In genomic region chr4:91681544-91681943, GRCh38 we compare ENCODE assay signal across 26 cellular contexts.
"Had no signal": no experiment of that assay in that cellular context is flagged by ENCODE, and none has a peak within 500 bp of the region (broad histone marks: within the 10 kb centered on the region; RNA-seq: fewer than 3 reads in every experiment).

No MANE protein-coding gene starts in this region.

- DNase-seq: activated CD4-positive, alpha-beta T cell treated with anti-CD3 and anti-CD28 coated beads, Interleukin-2, amount 10 ng/mL, durations not matched to agents 24 days and 14 days; activated CD8-positive, alpha-beta memory T cell treated with anti-CD3 and anti-CD28 coated beads, Interleukin-2, amount 10 ng/mL, durations not matched to agents 7 days and 5 days; activated CD8-positive, alpha-beta T cell treated with anti-CD3 and anti-CD28 coated beads for 36 hours; activated gamma-delta T cell treated with Interleukin-2 at 50 U/mL for 16 hours; activated T-cell treated with anti-CD3 and anti-CD28 coated beads for 4 hours; aorta; cortex of kidney; erythroblast; glutamatergic neuron; hippocampal formation; left colon; mesenchymal stem cell; mucosa of descending colon; nephron progenitor cell; occipital lobe; right lobe of liver; stimulated activated CD4-positive, alpha-beta T cell treated with anti-CD3 and anti-CD28 coated beads, Interleukin-1b, Interleukin-23, amount 100 ng/mL, for 48 hours; substantia nigra; thyroid gland had no signal

- H3K4me3 Mint-ChIP-seq: activated CD4-positive, alpha-beta T cell treated with anti-CD3 and anti-CD28 coated beads, Interleukin-2, amount 10 ng/mL, durations not matched to agents 24 days and 14 days; activated CD8-positive, alpha-beta memory T cell treated with anti-CD3 and anti-CD28 coated beads, Interleukin-2, amount 10 ng/mL, durations not matched to agents 7 days and 5 days; activated CD8-positive, alpha-beta T cell treated with anti-CD3 and anti-CD28 coated beads for 36 hours; activated naive CD4-positive, alpha-beta T cell treated with anti-CD3 and anti-CD28 coated beads, Interleukin-2, amount 50 U/mL, for 24 hours; nephron progenitor cell; stimulated activated naive CD8-positive, alpha-beta T cell treated with anti-CD3 and anti-CD28 coated beads, Interleukin-15, Interleukin-2, amounts not matched to agents 100 ng/mL and 50 ng/mL, for 24 hours had no signal

- H3K4me1 ChIP-seq: foreskin keratinocyte, right lobe of liver, thyroid gland had no signal

- H3K36me3 Mint-ChIP-seq: activated CD8-positive, alpha-beta memory T cell treated with anti-CD3 and anti-CD28 coated beads, Interleukin-2, amount 10 ng/mL, durations not matched to agents 7 days and 5 days; activated naive CD4-positive, alpha-beta T cell treated with anti-CD3 and anti-CD28 coated beads, Interleukin-2, amount 50 U/mL, for 24 hours had no signal

- H3K27ac Mint-ChIP-seq: activated CD4-positive, alpha-beta T cell treated with anti-CD3 and anti-CD28 coated beads, Interleukin-2, amount 10 ng/mL, durations not matched to agents 24 days and 14 days; activated CD8-positive, alpha-beta memory T cell treated with anti-CD3 and anti-CD28 coated beads, Interleukin-2, amount 10 ng/mL, durations not matched to agents 7 days and 5 days; activated CD8-positive, alpha-beta T cell treated with anti-CD3 and anti-CD28 coated beads for 36 hours; activated naive CD4-positive, alpha-beta T cell treated with anti-CD3 and anti-CD28 coated beads, Interleukin-2, amount 50 U/mL, for 24 hours; nephron progenitor cell; stimulated activated naive CD8-positive, alpha-beta T cell treated with anti-CD3 and anti-CD28 coated beads, Interleukin-15, Interleukin-2, amounts not matched to agents 100 ng/mL and 50 ng/mL, for 24 hours had no signal

- H3K9me3 Mint-ChIP-seq: activated CD8-positive, alpha-beta T cell treated with anti-CD3 and anti-CD28 coated beads for 36 hours had no signal

- H3K36me3 ChIP-seq: cardiac muscle cell, right lobe of liver, thyroid gland had no signal

- ATAC-seq: activated CD4-positive, CD25-positive, alpha-beta regulatory T cell treated with anti-CD3 and anti-CD28 coated beads, Interleukin-2, amount 50 U/mL, for 24 hours; activated CD8-positive, alpha-beta memory T cell treated with anti-CD3 and anti-CD28 coated beads, Interleukin-2, amount 10 ng/mL, durations not matched to agents 7 days and 5 days; activated CD8-positive, alpha-beta T cell treated with anti-CD3 and anti-CD28 coated beads for 36 hours; foreskin keratinocyte; left colon; mucosa of descending colon; right lobe of liver had no signal

- H3K27ac ChIP-seq: cardiac muscle cell, foreskin keratinocyte, right lobe of liver, skin epidermis, thyroid gland, VCaP had no signal

- H3K4me3 ChIP-seq: cardiac muscle cell, mucosa of descending colon, right lobe of liver, skin epidermis, thyroid gland had no signal

- H3K9me3 ChIP-seq: mucosa of descending colon, right lobe of liver, thyroid gland had no signal

- H3K27me3 Mint-ChIP-seq: activated CD4-positive, alpha-beta T cell treated with anti-CD3 and anti-CD28 coated beads, Interleukin-2, amount 10 ng/mL, durations not matched to agents 24 days and 14 days; activated CD8-positive, alpha-beta memory T cell treated with anti-CD3 and anti-CD28 coated beads, Interleukin-2, amount 10 ng/mL, durations not matched to agents 7 days and 5 days; activated CD8-positive, alpha-beta T cell treated with anti-CD3 and anti-CD28 coated beads for 36 hours; activated naive CD4-positive, alpha-beta T cell treated with anti-CD3 and anti-CD28 coated beads, Interleukin-2, amount 50 U/mL, for 24 hours; stimulated activated naive CD8-positive, alpha-beta T cell treated with anti-CD3 and anti-CD28 coated beads, Interleukin-15, Interleukin-2, amounts not matched to agents 100 ng/mL and 50 ng/mL, for 24 hours had no signal

- H3K4me1 Mint-ChIP-seq: activated CD4-positive, alpha-beta T cell treated with anti-CD3 and anti-CD28 coated beads, Interleukin-2, amount 10 ng/mL, durations not matched to agents 24 days and 14 days; activated CD8-positive, alpha-beta memory T cell treated with anti-CD3 and anti-CD28 coated beads, Interleukin-2, amount 10 ng/mL, durations not matched to agents 7 days and 5 days; activated naive CD4-positive, alpha-beta T cell treated with anti-CD3 and anti-CD28 coated beads, Interleukin-2, amount 50 U/mL, for 24 hours; nephron progenitor cell had no signal

- H3K27me3 ChIP-seq: cardiac muscle cell, foreskin keratinocyte, right lobe of liver, thyroid gland had no signal
